ENCODE assay signal across 8 cellular contexts in the genomic region with DNA sequence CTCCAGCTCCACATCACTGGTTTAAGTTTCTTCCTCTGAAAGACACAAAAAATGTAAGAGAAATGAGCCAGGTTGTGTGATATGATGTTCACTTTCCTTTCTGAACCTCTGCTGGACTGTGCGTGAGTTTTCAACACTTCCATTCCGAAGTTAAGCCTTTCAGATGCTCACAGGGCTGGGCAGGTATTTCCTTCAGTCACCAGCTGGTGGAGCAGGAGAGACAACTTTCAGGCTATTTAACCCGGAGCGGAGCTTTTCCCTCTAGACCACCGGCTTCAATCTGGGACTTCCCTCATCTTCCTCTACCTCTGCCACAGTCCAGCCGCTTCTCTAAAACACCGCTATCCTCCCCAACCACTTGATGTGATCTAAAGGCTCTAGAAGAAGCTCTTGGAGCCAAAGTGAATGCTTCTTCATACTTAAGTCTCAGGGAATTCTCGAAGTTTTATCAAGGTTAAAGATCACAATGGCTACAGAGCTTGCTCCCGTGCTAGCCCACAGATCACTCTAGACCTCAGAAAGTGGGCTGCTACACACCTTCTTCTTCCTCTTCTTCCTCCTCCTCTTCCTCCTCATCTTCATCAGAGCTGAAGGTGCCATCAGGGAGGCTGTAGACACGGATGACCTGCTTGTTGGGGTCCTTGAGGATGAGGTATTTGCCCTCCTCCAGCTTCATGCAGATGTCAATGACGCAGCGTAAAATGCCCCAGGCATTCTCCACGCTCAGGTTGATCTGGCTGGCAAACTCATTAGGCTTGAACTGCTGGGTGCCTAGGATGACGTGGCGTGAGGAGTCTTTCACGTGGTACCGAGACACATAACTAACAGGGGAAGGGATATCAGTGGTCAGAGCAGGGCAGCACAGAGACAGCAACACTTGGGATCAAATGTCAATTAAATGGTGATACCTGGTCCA. TPM values are rescaled to one million over a fixed set of nuclear protein-coding genes. Genes with fewer than 3 reads are reported as not detected.
DNase-seq lines count a peak whose midpoint lies in the region; ATAC-seq lines count a peak whose summit lies in the region.

No MANE protein-coding gene starts in this region.

- ATAC-seq in GM21619 (IDR thresholded peaks at IDR 0.05; ENCODE audit: unreplicated experiment) (no peak), HG02970 (IDR thresholded peaks at IDR 0.05; ENCODE audit: low FRiP score, unreplicated experiment) (no peak)

- DNase-seq in DMS53 (lab: John Stamatoyannopoulos, UW) (peak; percentile 41), DMS53 treated with DMSO at 0.1 percent for 48 hours (lab: John Stamatoyannopoulos, UW; ENCODE audit: unreplicated experiment) (no peak), HT1080 (ENCODE audit: low read depth) (peak; percentile 46), T follicular helper cell (ENCODE audit: low read depth) (peak; percentile 12), dedifferentiated amniotic fluid mesenchymal stem cell (ENCODE audit: extremely low spot score) (peak; percentile 47), mucosa of gallbladder (ENCODE audit: low spot score) (peak; percentile 35)

RNA-seq across cellular contexts. Expression of gene FOXRED2, which starts 4.4 kb away (rescaled TPM):
- total RNA-seq in HT1080 (2014; rRNA removed; shearing (Covaris generic)): 20.9 and 26.7 TPM in 2 replicates
- polyA plus RNA-seq in HT1080 (2015; cell fraction: cytosol; rRNA removed): 17.3 and 20.3 TPM in 2 replicates
- 15.3 and 20.9 TPM in 2 replicates for polyA plus RNA-seq in HT1080 (2015; cell fraction: nucleus; rRNA removed)
- 11.3 TPM for total RNA-seq in mucosa of gallbladder

RNA-seq across cellular contexts. Expression of gene EIF3D, which starts 17.7 kb away (rescaled TPM):
- 495 and 518 TPM in 2 replicates for total RNA-seq in HT1080 (2014; rRNA removed; shearing (Covaris generic))
- polyA plus RNA-seq in HT1080 (2015; cell fraction: cytosol; rRNA removed): 446 and 551 TPM in 2 replicates
- polyA plus RNA-seq in HT1080 (2015; cell fraction: nucleus; rRNA removed): 623 and 663 TPM in 2 replicates
- total RNA-seq in mucosa of gallbladder: 125 TPM

RNA-seq across cellular contexts. Expression of gene TXN2, which starts 29.8 kb away (rescaled TPM):
- total RNA-seq in HT1080 (2014; rRNA removed; shearing (Covaris generic)): 33.6 and 46.9 TPM in 2 replicates
- 86.0 and 97.1 TPM in 2 replicates for polyA plus RNA-seq in HT1080 (2015; cell fraction: cytosol; rRNA removed)
- polyA plus RNA-seq in HT1080 (2015; cell fraction: nucleus; rRNA removed): 48.7 and 49.7 TPM in 2 replicates
- 81.6 TPM for total RNA-seq in mucosa of gallbladder
